11 cellular contexts compared by ENCODE assay signal in the genomic region with DNA sequence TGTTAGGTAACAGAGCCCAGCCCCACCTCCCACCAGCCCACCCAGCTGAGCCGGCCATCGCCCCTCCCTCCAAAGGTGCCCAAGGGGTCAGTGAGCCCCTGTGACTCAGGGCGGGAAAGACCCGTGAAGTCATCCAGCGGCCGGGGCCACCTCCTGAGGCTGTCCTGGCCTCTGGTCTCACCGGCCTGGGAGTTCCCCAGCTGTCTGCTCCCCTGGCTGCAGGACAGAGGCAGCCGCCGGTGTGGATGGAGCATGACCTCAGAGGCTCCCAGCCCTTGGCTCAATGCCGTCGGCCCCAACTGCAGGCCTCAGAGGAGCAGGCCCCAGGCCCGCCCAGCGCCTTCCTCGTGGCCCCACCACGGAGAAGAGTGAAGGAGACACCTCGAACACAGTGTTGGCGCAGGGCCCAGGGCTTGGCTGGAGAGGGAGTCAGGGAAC. TPM values are rescaled to one million over a fixed set of nuclear protein-coding genes. Genes with fewer than 3 reads are reported as not detected.
A peak's percentile ranks its signal among the peaks of the same experiment; 100 is the strongest.
DNase-seq lines count a peak whose midpoint lies in the region; ATAC-seq and TF ChIP-seq lines count a peak whose summit lies in the region.
"Had no signal": no experiment of that assay in that cellular context is flagged by ENCODE, and none has a peak within 500 bp of the region (broad histone marks: within the 10 kb centered on the region; RNA-seq: fewer than 3 reads in every experiment).

No MANE protein-coding gene starts in this region.

- TF ChIP-seq POLR2A in spleen (IDR thresholded peaks at IDR 0.05) (no peak), erythroblast (IDR thresholded peaks at IDR 0.05; ENCODE audit: low read length) (no peak)

- H3K4me3 ChIP-seq in fibroblast of villous mesenchyme (ENCODE audit: low read depth, low read length) (no peak overlapping the region), spleen (no peak overlapping the region)

- TF ChIP-seq CTCF in fibroblast of villous mesenchyme (IDR thresholded peaks at IDR 0.05; ENCODE audit: insufficient read depth, low read depth, low read length) (no peak), omental fat pad (IDR thresholded peaks at IDR 0.05) (no peak), spleen (IDR thresholded peaks at IDR 0.05 in 8 of 11, conservative IDR thresholded peaks at IDR 0.05 in 3 of 11) (no peak)

- H3K27me3 ChIP-seq in spleen (replicated peaks in 1 of 7) = no peaks in the 10 kb centered on the region

- 34 to 90% (median 75%) methylated on average over 4 to 17 of the region's 17 CpGs for WGBS in spleen, 5 donors

- intact Hi-C loops in spleen (cut with DNase I; ENCODE audit: low total_unique reads) = no loop called here

- in situ Hi-C loops in Caki2 (cut with HindIII; ENCODE audit: low pct_unique_long_range_greater_than_20kb, low sequenced_read_pairs) = no loop called here

- DNase-seq in Caki2 (ENCODE audit: low read depth) = peak; percentile 99
- peak; percentile 74 for DNase-seq in RPMI8226
- DNase-seq in fibroblast of villous mesenchyme (ENCODE audit: low read depth) = peak; percentile 52
- DNase-seq in omental fat pad (ENCODE audit: low spot score) = peak; percentile 47
- no peak for DNase-seq in spleen
- no peak for DNase-seq in NCI-H187 (lab: John Stamatoyannopoulos, UW)
- no peak for DNase-seq in erythroblast (lab: John Stamatoyannopoulos, UW)
- DNase-seq: activated B cell treated with CpG ODN at 0.5 μM for 24 hours; activated naive CD4-positive, alpha-beta T cell treated with anti-CD3 and anti-CD28 coated beads, Interleukin-2, amount 10 ng/mL, durations not matched to agents 7 days and 5 days had no signal

- H3K9me3 ChIP-seq in spleen = no peaks in the 10 kb centered on the region

- H3K27ac ChIP-seq in spleen = peak overlapping the region in 1 of 8 donors; percentile 89

- H3K4me1 ChIP-seq in spleen = peaks cover 20 to 58% (median 33%) of the 10 kb centered on the region in 6 donors

- ATAC-seq in omental fat pad (ENCODE audit: low FRiP score) = peak; percentile 70
- ATAC-seq in HG03469 (IDR thresholded peaks at IDR 0.05; ENCODE audit: unreplicated experiment) = no peak

- no peaks in the 10 kb centered on the region for H3K36me3 ChIP-seq in spleen

RNA-seq across cellular contexts. Expression of a gene that starts 28.7 kb away (rescaled TPM):
- total RNA-seq in Caki2 (2014; rRNA removed; shearing (Covaris generic); ENCODE audit: low replicate concordance) = 5,144 and 5,940 TPM in 2 replicates
- total RNA-seq in fibroblast of villous mesenchyme = 1,795 and 1,805 TPM in 2 replicates
- total RNA-seq in omental fat pad = 1,000 to 10,000 TPM; 1,543 to 2,117 (median 1,973) TPM
- total RNA-seq in spleen = 1,000 to 10,000 TPM; 1,607 to 2,098 (median 1,685) TPM
- 1,000 to 10,000 TPM; 4,418 to 6,240 (median 4,821) TPM for polyA plus RNA-seq in spleen

RNA-seq across cellular contexts. Expression of a gene that starts 46.0 kb away (rescaled TPM):
- total RNA-seq in Caki2 (2014; rRNA removed; shearing (Covaris generic); ENCODE audit: low replicate concordance) = 20.9 and 37.3 TPM in 2 replicates
- total RNA-seq in fibroblast of villous mesenchyme (7.7 and 11.7 TPM in 2 replicates), omental fat pad (10 to 100 TPM; 11.6 to 33.1 (median 14.6) TPM), spleen (10 to 100 TPM in 2 of 7 donors, 1 to 10 TPM in 5; 2.4 to 20.5 (median 9.3) TPM)
- polyA plus RNA-seq in spleen = 1 to 10 TPM; 1.7 to 8.2 (median 2.0) TPM
- total RNA-seq: activated B cell treated with CpG ODN at 0.5 μM for 24 hours, NCI-H460 had no signal

RNA-seq across cellular contexts. Expression of a gene that starts 59.0 kb away (rescaled TPM):
- total RNA-seq in Caki2 (2014; rRNA removed; shearing (Covaris generic); ENCODE audit: low replicate concordance) = 33.7 and 47.8 TPM in 2 replicates
- 8.6 and 12.2 TPM in 2 replicates for total RNA-seq in fibroblast of villous mesenchyme
- 10 to 100 TPM in 2 of 4 donors, 1 to 10 TPM in 2; 4.4 to 11.0 (median 9.9) TPM for total RNA-seq in omental fat pad
- total RNA-seq in spleen = 10 to 100 TPM in 4 of 7 donors, 1 to 10 TPM in 3; 8.0 to 32.3 (median 16.1) TPM
- 10 to 100 TPM in 2 of 3 donors, 1 to 10 TPM in 1; 9.5 to 35.1 (median 10.5) TPM for polyA plus RNA-seq in spleen

Comparison
In these comparisons a context has a peak if more than half of its experiments do, and no peak if none do; other contexts are left out.
1. DNase-seq: peak in Caki2 (single experiment), RPMI8226 (single experiment), fibroblast of villous mesenchyme (single experiment) and omental fat pad (single experiment); none in spleen (single experiment), NCI-H187 (0 of 2) and erythroblast (0 of 2).